Comparison of ENCODE assay signal across 8 cellular contexts in the genomic region with DNA sequence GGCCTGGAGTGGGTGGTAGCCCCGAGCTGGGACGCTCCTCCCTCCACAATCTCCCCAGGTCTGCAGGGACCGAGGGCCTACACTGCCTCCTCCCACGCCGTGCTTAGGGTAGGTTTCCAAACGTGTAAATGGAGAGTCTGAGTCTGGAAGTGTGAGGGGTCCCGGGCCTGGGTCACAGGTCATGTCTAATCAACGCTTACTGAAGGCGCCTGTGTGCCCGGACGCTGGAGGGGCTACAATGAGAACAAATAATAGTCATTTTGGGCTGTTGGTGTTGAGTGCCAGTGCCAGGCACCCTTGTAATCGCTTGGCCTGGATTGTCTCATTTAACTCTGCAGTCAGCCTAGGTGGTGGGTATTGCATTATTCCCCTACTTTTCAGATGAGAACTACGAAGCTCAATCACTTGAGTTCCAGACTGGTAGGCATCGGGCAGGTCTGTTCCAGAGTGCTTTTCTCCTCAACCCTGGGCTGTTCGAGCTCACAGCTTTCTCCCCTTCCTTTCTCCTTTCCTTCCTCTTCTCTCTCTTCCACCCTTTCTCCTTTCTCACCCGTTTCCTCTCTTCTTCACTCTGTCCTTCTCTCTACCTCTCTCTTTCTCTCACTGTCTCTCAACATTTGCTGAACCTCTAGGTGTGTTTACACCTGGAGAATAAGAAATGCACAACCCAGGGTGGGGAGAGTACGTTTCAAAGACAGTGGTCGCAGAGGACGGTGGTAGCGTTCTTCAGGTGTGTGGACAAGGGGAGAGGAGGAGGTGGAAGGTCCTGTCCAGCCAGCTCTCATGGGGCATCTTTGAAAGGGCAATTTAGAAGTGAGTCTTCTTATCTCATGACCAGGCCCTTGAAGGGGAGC. TPM values are rescaled to one million over a fixed set of nuclear protein-coding genes. Genes with fewer than 3 reads are reported as not detected.
DNase-seq lines count a peak whose midpoint lies in the region; ATAC-seq lines count a peak whose summit lies in the region.

No MANE protein-coding gene starts in this region.

- ATAC-seq in GM19324 (IDR thresholded peaks at IDR 0.05; ENCODE audit: low FRiP score, unreplicated experiment) = peak; percentile 4
- ATAC-seq in natural killer cell treated with Interleukin-12 subunit alpha and Interleukin-12 subunit beta and Interleukin-15 and Interleukin-18, amount 100 ng/mL, for 72 hours = peak in 1 of 2 donors; percentile 39

- H3K4me1 Mint-ChIP-seq in dendritic cell treated with granulocyte-macrophage colony-stimulating factor and Interleukin-4, amounts not matched to agents 40 ng/mL and 50 ng/mL, for 4 days (ENCODE audit: low read depth) = peaks cover 70% of the 10 kb centered on the region
- peaks cover 27 to 36% of the 10 kb centered on the region in 2 donors for H3K4me1 Mint-ChIP-seq in natural killer cell treated with Interleukin-12 subunit alpha and Interleukin-12 subunit beta and Interleukin-15 and Interleukin-18, amount 100 ng/mL, for 72 hours (ENCODE audit: low read depth in 2 of 2)

- peak overlapping the region; percentile 87 for H3K4me3 Mint-ChIP-seq in dendritic cell treated with granulocyte-macrophage colony-stimulating factor and Interleukin-4, amounts not matched to agents 40 ng/mL and 50 ng/mL, for 4 days
- peak overlapping the region; percentile 92 for H3K4me3 Mint-ChIP-seq in natural killer cell treated with Interleukin-12 subunit alpha and Interleukin-12 subunit beta and Interleukin-15 and Interleukin-18, amount 100 ng/mL, for 72 hours

- H3K27me3 ChIP-seq in MG63 = no peaks in the 10 kb centered on the region

- no peaks in the 10 kb centered on the region for H3K27me3 Mint-ChIP-seq in dendritic cell treated with granulocyte-macrophage colony-stimulating factor and Interleukin-4, amounts not matched to agents 40 ng/mL and 50 ng/mL, for 4 days
- H3K27me3 Mint-ChIP-seq in natural killer cell treated with Interleukin-12 subunit alpha and Interleukin-12 subunit beta and Interleukin-15 and Interleukin-18, amount 100 ng/mL, for 72 hours = no peaks in the 10 kb centered on the region

- intact Hi-C loops in dendritic cell treated with granulocyte-macrophage colony-stimulating factor and Interleukin-4, amounts not matched to agents 40 ng/mL and 50 ng/mL, for 4 days (cut with micrococcal nuclease) = loop anchor here (2.0 kb wide), 1 partner anchor 62 kb away; a partner anchor contains a TSS

- peak overlapping the region; percentile 75 for H3K27ac Mint-ChIP-seq in dendritic cell treated with granulocyte-macrophage colony-stimulating factor and Interleukin-4, amounts not matched to agents 40 ng/mL and 50 ng/mL, for 4 days
- H3K27ac Mint-ChIP-seq in natural killer cell treated with Interleukin-12 subunit alpha and Interleukin-12 subunit beta and Interleukin-15 and Interleukin-18, amount 100 ng/mL, for 72 hours = peak overlapping the region; percentile 9 to 70

- H3K36me3 Mint-ChIP-seq in dendritic cell treated with granulocyte-macrophage colony-stimulating factor and Interleukin-4, amounts not matched to agents 40 ng/mL and 50 ng/mL, for 4 days (ENCODE audit: low read depth) = peaks cover 47% of the 10 kb centered on the region
- H3K36me3 Mint-ChIP-seq in natural killer cell treated with Interleukin-12 subunit alpha and Interleukin-12 subunit beta and Interleukin-15 and Interleukin-18, amount 100 ng/mL, for 72 hours = no peaks in the 10 kb centered on the region

- peak overlapping the region; percentile 95 for H3K4me3 ChIP-seq in MG63

- H3K36me3 ChIP-seq in MG63 = peaks cover 17% of the 10 kb centered on the region

- no peaks in the 10 kb centered on the region for H3K9me3 Mint-ChIP-seq in dendritic cell treated with granulocyte-macrophage colony-stimulating factor and Interleukin-4, amounts not matched to agents 40 ng/mL and 50 ng/mL, for 4 days
- no peaks in the 10 kb centered on the region for H3K9me3 Mint-ChIP-seq in natural killer cell treated with Interleukin-12 subunit alpha and Interleukin-12 subunit beta and Interleukin-15 and Interleukin-18, amount 100 ng/mL, for 72 hours

- DNase-seq in Ammon's horn (ENCODE audit: low spot score) = peak; percentile 40
- DNase-seq in MG63 = no peak
- DNase-seq in natural killer cell treated with Interleukin-12 subunit alpha and Interleukin-12 subunit beta and Interleukin-15 and Interleukin-18, amount 100 ng/mL, for 72 hours (ENCODE audit: low spot score) = no peak
- no peak for DNase-seq in NCI-H128 (lab: John Stamatoyannopoulos, UW; ENCODE audit: unreplicated experiment)
- DNase-seq in LoVo (ENCODE audit: low spot score) = no peak
- no peak for DNase-seq in central memory CD4-positive, alpha-beta T cell

- H3K9me3 ChIP-seq in MG63 = no peaks in the 10 kb centered on the region

RNA-seq across cellular contexts. Expression of a gene that starts 0.9 kb away (rescaled TPM):
- total RNA-seq in MG63 (2014; rRNA removed; shearing (Covaris generic); ENCODE audit: low replicate concordance) = 15.9 and 19.9 TPM in 2 replicates
- total RNA-seq in natural killer cell treated with Interleukin-12 subunit alpha and Interleukin-12 subunit beta and Interleukin-15 and Interleukin-18, amount 100 ng/mL, for 72 hours = 10 to 100 TPM; 10.0 to 14.9 TPM

RNA-seq across cellular contexts. Expression of a gene that starts 1.1 kb away (rescaled TPM):
- total RNA-seq in MG63 (2014; rRNA removed; shearing (Covaris generic); ENCODE audit: low replicate concordance) = 62.1 and 83.3 TPM in 2 replicates
- 10 to 100 TPM; 29.6 to 37.7 TPM for total RNA-seq in natural killer cell treated with Interleukin-12 subunit alpha and Interleukin-12 subunit beta and Interleukin-15 and Interleukin-18, amount 100 ng/mL, for 72 hours

RNA-seq across cellular contexts. Expression of a gene that starts 24.4 kb away (rescaled TPM):
- 0.95 TPM in 1 of 2 replicates, not detected in the other for total RNA-seq in MG63 (2014; rRNA removed; shearing (Covaris generic); ENCODE audit: low replicate concordance)
- 1 to 10 TPM in 1 of 2 donors, under 1 TPM in 1; 0.43 to 2.0 TPM for total RNA-seq in natural killer cell treated with Interleukin-12 subunit alpha and Interleukin-12 subunit beta and Interleukin-15 and Interleukin-18, amount 100 ng/mL, for 72 hours
